In the genomic region with DNA sequence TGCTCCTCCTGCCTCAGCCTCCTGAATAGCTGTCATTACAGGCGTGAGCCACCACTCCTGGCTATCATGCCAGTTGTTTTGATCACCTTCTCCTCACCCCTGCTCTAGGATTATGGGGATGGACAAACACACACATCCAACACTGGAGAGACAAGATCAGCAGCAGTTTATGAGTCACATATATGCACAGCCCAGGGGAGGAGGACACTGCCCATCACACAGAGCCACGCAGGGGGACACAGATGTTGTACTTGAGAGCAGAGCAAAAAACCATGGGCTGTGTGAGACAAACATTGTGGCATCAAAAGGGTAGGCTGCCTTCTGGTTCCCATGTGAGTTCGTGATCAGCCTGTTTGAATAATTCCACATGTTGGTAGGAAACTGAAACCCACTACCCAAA, we compare ENCODE assay signal across 25 cellular contexts. TPM values are rescaled to one million over a fixed set of nuclear protein-coding genes. Genes with fewer than 3 reads are reported as not detected.
"Had no signal": no experiment of that assay in that cellular context is flagged by ENCODE, and none has a peak within 500 bp of the region (broad histone marks: within the 10 kb centered on the region; RNA-seq: fewer than 3 reads in every experiment).

No MANE protein-coding gene starts in this region.

- H3K4me1 ChIP-seq: adrenal gland, body of pancreas, breast epithelium, SJCRH30 had no signal

- H3K27me3 Mint-ChIP-seq: activated CD4-positive, alpha-beta T cell treated with anti-CD3 and anti-CD28 coated beads, Interleukin-2, amount 10 ng/mL, durations not matched to agents 7 days and 5 days; activated T-cell treated with anti-CD3 and anti-CD28 coated beads, Interleukin-2, amount 50 U/mL, for 24 hours had no signal

- H3K36me3 ChIP-seq: adrenal gland, breast epithelium, SJCRH30, WERI-Rb-1 had no signal

- ATAC-seq: activated CD8-positive, alpha-beta T cell treated with anti-CD3 and anti-CD28 coated beads, Interleukin-2, amount 10 ng/mL, durations not matched to agents 7 days and 5 days; activated naive CD4-positive, alpha-beta T cell treated with anti-CD3 and anti-CD28 coated beads, Interleukin-2, amount 50 U/mL, for 72 hours; body of pancreas; Panc1 had no signal

- H3K4me3 Mint-ChIP-seq: activated CD4-positive, alpha-beta T cell treated with anti-CD3 and anti-CD28 coated beads, Interleukin-2, amount 10 ng/mL, durations not matched to agents 7 days and 5 days; activated CD8-positive, alpha-beta T cell treated with anti-CD3 and anti-CD28 coated beads, Interleukin-2, amount 10 ng/mL, durations not matched to agents 7 days and 5 days; activated naive CD4-positive, alpha-beta T cell treated with anti-CD3 and anti-CD28 coated beads for 36 hours; activated T-cell treated with anti-CD3 and anti-CD28 coated beads, Interleukin-2, amount 50 U/mL, for 24 hours had no signal

- H3K27me3 ChIP-seq: adrenal gland, body of pancreas, breast epithelium, SJCRH30 had no signal

- H3K27ac ChIP-seq: adrenal gland, body of pancreas, breast epithelium, SJCRH30, SK-N-MC, WERI-Rb-1 had no signal

- H3K9me3 Mint-ChIP-seq: activated naive CD4-positive, alpha-beta T cell treated with anti-CD3 and anti-CD28 coated beads, Interleukin-2, amount 50 U/mL, for 72 hours; activated T-cell treated with anti-CD3 and anti-CD28 coated beads, Interleukin-2, amount 50 U/mL, for 24 hours had no signal

- H3K4me3 ChIP-seq: adrenal gland, body of pancreas, breast epithelium, SJCRH30, SK-N-MC had no signal

- H3K9me3 ChIP-seq: adrenal gland, body of pancreas, breast epithelium, SJCRH30 had no signal

- H3K36me3 Mint-ChIP-seq: activated naive CD4-positive, alpha-beta T cell treated with anti-CD3 and anti-CD28 coated beads, Interleukin-2, amount 50 U/mL, for 72 hours had no signal

- DNase-seq: activated CD4-positive, alpha-beta T cell treated with anti-CD3 and anti-CD28 coated beads, Interleukin-2, amount 10 ng/mL, durations not matched to agents 7 days and 5 days; activated CD4-positive, alpha-beta T cell treated with anti-CD3 and anti-CD28 coated beads, Interleukin-2, amount 50 U/mL, for 48 hours; activated CD4-positive, CD25-positive, alpha-beta regulatory T cell; activated CD8-positive, alpha-beta T cell treated with anti-CD3 and anti-CD28 coated beads, Interleukin-2, amount 10 ng/mL, durations not matched to agents 7 days and 5 days; activated gamma-delta T cell treated with Interleukin-2 at 50 U/mL for 16 hours; activated naive CD4-positive, alpha-beta T cell treated with anti-CD3 and anti-CD28 coated beads for 36 hours; activated T-cell treated with anti-CD3 and anti-CD28 coated beads, Interleukin-2, amount 50 U/mL, for 24 hours; adrenal gland; body of pancreas; MM.1S; MV-4-11; NCI-H1092; NCI-H1436 treated with DMSO at 0.1 percent for 48 hours; NCI-H1694 treated with DMSO at 0.1 percent for 48 hours; NCI-H2029; NCI-H345; SHP77; SJCRH30; T1000; WERI-Rb-1 had no signal

- H3K27ac Mint-ChIP-seq: activated CD4-positive, alpha-beta T cell treated with anti-CD3 and anti-CD28 coated beads, Interleukin-2, amount 10 ng/mL, durations not matched to agents 7 days and 5 days; activated CD8-positive, alpha-beta T cell treated with anti-CD3 and anti-CD28 coated beads, Interleukin-2, amount 10 ng/mL, durations not matched to agents 7 days and 5 days; activated naive CD4-positive, alpha-beta T cell treated with anti-CD3 and anti-CD28 coated beads for 36 hours; activated naive CD4-positive, alpha-beta T cell treated with anti-CD3 and anti-CD28 coated beads, Interleukin-2, amount 50 U/mL, for 72 hours; activated T-cell treated with anti-CD3 and anti-CD28 coated beads, Interleukin-2, amount 50 U/mL, for 24 hours had no signal

RNA-seq across cellular contexts. Expression of gene EDARADD, which starts 32.1 kb away (rescaled TPM):
- total RNA-seq: LHCN-M2 had no signal
